In genomic region chr11:124329787-124330478, GRCh38 we compare ENCODE assay signal across 9 cellular contexts. TPM values are rescaled to one million over a fixed set of nuclear protein-coding genes. Genes with fewer than 3 reads are reported as not detected.
A peak's percentile ranks its signal among the peaks of the same experiment; 100 is the strongest.
DNase-seq lines count a peak whose midpoint lies in the region; ATAC-seq and TF ChIP-seq lines count a peak whose summit lies in the region.
"Had no signal": no experiment of that assay in that cellular context is flagged by ENCODE, and none has a peak within 500 bp of the region (broad histone marks: within the 10 kb centered on the region; RNA-seq: fewer than 3 reads in every experiment).

No MANE protein-coding gene starts in this region.

- no peak overlapping the region for H3K9ac ChIP-seq in adipocyte (ENCODE audit: low read length)

- H3K9me3 Mint-ChIP-seq in activated T-helper 17 cell treated with anti-CD3 and anti-CD28 coated beads, Interleukin-2, amount 50 U/mL, for 72 hours: no peaks in the 10 kb centered on the region

- intact Hi-C loops in ovary (cut with DNase I): no loop called here

- no peak overlapping the region for H3K27ac ChIP-seq in ovary

- TF ChIP-seq CTCF in AG09319 (IDR thresholded peaks at IDR 0.05; ENCODE audit: low read depth, low read length) (0 out of 2 replicates have a peak, but pooled peaks have one; percentile 1), ovary (IDR thresholded peaks at IDR 0.05) (no peak)

- H3K4me3 Mint-ChIP-seq in activated T-helper 17 cell treated with anti-CD3 and anti-CD28 coated beads, Interleukin-2, amount 50 U/mL, for 72 hours: no peak overlapping the region

- no peak for TF ChIP-seq EP300 in ovary (IDR thresholded peaks at IDR 0.05)

- no peaks in the 10 kb centered on the region for H3K4me1 Mint-ChIP-seq in activated T-helper 17 cell treated with anti-CD3 and anti-CD28 coated beads, Interleukin-2, amount 50 U/mL, for 72 hours

- H3K27me3 ChIP-seq in adipocyte (replicated peaks; ENCODE audit: control insufficient read depth, insufficient read depth, low read length): peaks cover 15% of the 10 kb centered on the region
- no peaks in the 10 kb centered on the region for H3K27me3 ChIP-seq in ovary
- H3K27me3 ChIP-seq: BE2C had no signal

- H3K4me3 ChIP-seq in adipocyte (ENCODE audit: low read length) (no peak overlapping the region), ovary (no peak overlapping the region)

- no peak for TF ChIP-seq POLR2A in ovary (IDR thresholded peaks at IDR 0.05)

- peak; percentile 95 for ATAC-seq in GM21360 (IDR thresholded peaks at IDR 0.05; ENCODE audit: unreplicated experiment)
- peak; percentile 97 for ATAC-seq in HG03432 (IDR thresholded peaks at IDR 0.05; ENCODE audit: unreplicated experiment)
- ATAC-seq in activated T-helper 17 cell treated with anti-CD3 and anti-CD28 coated beads, Interleukin-2, amount 50 U/mL, for 72 hours (replicated peaks): no peak

- no peaks in the 10 kb centered on the region for H3K9me3 ChIP-seq in adipocyte (ENCODE audit: control insufficient read depth, low read length)
- H3K9me3 ChIP-seq in ovary: no peaks in the 10 kb centered on the region
- H3K9me3 ChIP-seq: BE2C had no signal

- H3K4me1 ChIP-seq in adipocyte (ENCODE audit: control insufficient read depth, insufficient read depth, low read length) (no peaks in the 10 kb centered on the region), ovary (ENCODE audit: insufficient read depth) (no peaks in the 10 kb centered on the region)
- H3K4me1 ChIP-seq: BE2C had no signal

- H3K27ac Mint-ChIP-seq in activated T-helper 17 cell treated with anti-CD3 and anti-CD28 coated beads, Interleukin-2, amount 50 U/mL, for 72 hours: no peak overlapping the region

- H3K27me3 Mint-ChIP-seq in activated T-helper 17 cell treated with anti-CD3 and anti-CD28 coated beads, Interleukin-2, amount 50 U/mL, for 72 hours: peaks cover 28% of the 10 kb centered on the region

- no peak for DNase-seq in AG09319 (ENCODE audit: extremely low read depth, low read depth)
- DNase-seq in adipocyte (ENCODE audit: low read depth): peak; percentile 15
- DNase-seq in ovary: no peak
- no peak for DNase-seq in UCSD-AML1 (lab: John Stamatoyannopoulos, UW; ENCODE audit: unreplicated experiment)
- DNase-seq in activated effector memory CD4-positive, alpha-beta T cell treated with Interleukin-2 at 50 U/mL for 16 hours: no peak
- DNase-seq: BE2C had no signal

- H3K36me3 ChIP-seq in adipocyte (ENCODE audit: control insufficient read depth, insufficient read depth, low read length, severe bottlenecking): no peaks in the 10 kb centered on the region
- H3K36me3 ChIP-seq in ovary: no peaks in the 10 kb centered on the region
- H3K36me3 ChIP-seq: BE2C had no signal

- WGBS in ovary, 3 donors: 59 to 66% (median 60%) methylated on average over 2 of the region's 2 CpGs

- no peaks in the 10 kb centered on the region for H3K36me3 Mint-ChIP-seq in activated T-helper 17 cell treated with anti-CD3 and anti-CD28 coated beads, Interleukin-2, amount 50 U/mL, for 72 hours (ENCODE audit: low read depth)

RNA-seq across cellular contexts. Expression of gene OR8D2, which starts 9.9 kb away (rescaled TPM):
- total RNA-seq in activated T-helper 17 cell treated with anti-CD3 and anti-CD28 coated beads, Interleukin-2, amount 50 U/mL, for 72 hours: not detected
- not detected for total RNA-seq in ovary
- polyA plus RNA-seq in ovary: not detected

RNA-seq across cellular contexts. Expression of gene OR8D1, which starts 16.2 kb away (rescaled TPM):
- total RNA-seq in activated T-helper 17 cell treated with anti-CD3 and anti-CD28 coated beads, Interleukin-2, amount 50 U/mL, for 72 hours: not detected
- not detected for total RNA-seq in ovary
- not detected for polyA plus RNA-seq in ovary

RNA-seq across cellular contexts. Expression of gene OR8B2, which starts 54.4 kb away (rescaled TPM):
- total RNA-seq in activated T-helper 17 cell treated with anti-CD3 and anti-CD28 coated beads, Interleukin-2, amount 50 U/mL, for 72 hours: not detected
- not detected for total RNA-seq in ovary
- polyA plus RNA-seq in ovary: not detected
